Comparison of ENCODE assay signal across 1 cellular context in the genomic region with DNA sequence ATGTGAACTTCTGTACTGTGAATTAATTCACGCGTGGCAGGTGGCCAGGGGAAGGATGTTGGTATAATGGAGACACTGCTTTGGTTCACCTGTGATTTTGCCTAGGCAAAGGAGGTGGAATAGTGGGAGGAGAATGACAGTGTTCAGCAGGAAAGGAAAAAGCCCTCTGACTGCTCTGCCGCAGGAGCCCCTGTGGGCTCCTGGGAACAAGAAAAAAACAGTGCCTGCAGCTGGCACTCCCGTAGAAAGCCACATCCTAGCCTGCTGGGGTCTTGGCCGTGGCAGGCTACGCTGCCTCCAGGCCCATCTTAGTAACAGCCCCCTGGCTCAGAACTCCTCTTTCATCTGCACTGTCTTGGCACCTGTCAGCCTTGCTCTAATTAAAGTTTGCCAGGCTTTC.
TF ChIP-seq lines count a peak whose summit lies in the region.

No MANE protein-coding gene starts in this region.

TF ChIP-seq in K562, 482 proteins besides CTCF, POLR2A, EP300 and RAD21 (continued from another document):
- TF ChIP-seq FOXP1 (CRISPR knock-in tag; IDR thresholded peaks at IDR 0.05) = no peak
- no peak for TF ChIP-seq ZNF436 (CRISPR knock-in tag; IDR thresholded peaks at IDR 0.05)
